Comparison of ENCODE assay signal across 14 cellular contexts in the genomic region with DNA sequence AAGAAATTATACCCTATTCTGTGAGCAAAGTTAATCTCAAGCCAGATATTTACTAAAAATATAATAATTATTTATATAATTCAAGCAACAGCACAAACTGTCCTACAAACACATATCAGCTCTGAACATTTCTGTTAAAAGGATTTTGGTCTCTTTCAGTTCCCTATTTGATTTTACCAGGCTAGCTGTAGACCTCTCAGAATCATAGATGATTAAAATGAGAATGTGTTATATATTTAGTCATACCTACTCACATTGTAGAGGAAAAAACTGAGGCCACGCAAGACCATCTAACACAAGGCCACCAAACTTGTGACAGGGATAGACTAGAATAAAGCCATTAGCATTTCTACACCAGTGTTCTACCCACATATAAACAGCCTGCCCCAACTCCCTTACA. TPM values are rescaled to one million over a fixed set of nuclear protein-coding genes. Genes with fewer than 3 reads are reported as not detected.
A peak's percentile ranks its signal among the peaks of the same experiment; 100 is the strongest.
DNase-seq lines count a peak whose midpoint lies in the region; ATAC-seq, FAIRE-seq and TF ChIP-seq lines count a peak whose summit lies in the region.
"Had no signal": no experiment of that assay in that cellular context is flagged by ENCODE, and none has a peak within 500 bp of the region (broad histone marks: within the 10 kb centered on the region; RNA-seq: fewer than 3 reads in every experiment).

No MANE protein-coding gene starts in this region.

- peak overlapping the region; percentile 16 for H3K27ac Mint-ChIP-seq in T-helper 17 cell
- H3K27ac Mint-ChIP-seq: CD4-positive, alpha-beta T cell had no signal

- H3K36me3 Mint-ChIP-seq in T-helper 17 cell (ENCODE audit: low read depth): peaks cover 8% of the 10 kb centered on the region

- no peak overlapping the region for H3K4me3 Mint-ChIP-seq in T-helper 17 cell
- H3K4me3 Mint-ChIP-seq: CD4-positive, alpha-beta T cell had no signal

- H3K27ac ChIP-seq in substantia nigra (ENCODE audit: low read depth, low read length, poor library complexity, severe bottlenecking): no peak overlapping the region

- peaks cover 3% of the 10 kb centered on the region for H3K4me1 Mint-ChIP-seq in T-helper 17 cell

- H3K27me3 Mint-ChIP-seq in T-helper 17 cell: no peaks in the 10 kb centered on the region
- H3K27me3 Mint-ChIP-seq: CD4-positive, alpha-beta T cell had no signal

- ATAC-seq in GM21381 (IDR thresholded peaks at IDR 0.05; ENCODE audit: unreplicated experiment) (peak; percentile 77), HG03064 (IDR thresholded peaks at IDR 0.05; ENCODE audit: low read depth, unreplicated experiment) (peak; percentile 82), T-helper 17 cell (no peak), omental fat pad (ENCODE audit: low FRiP score) (no peak)

- no peaks in the 10 kb centered on the region for H3K9me3 ChIP-seq in T-helper 17 cell (ENCODE audit: control insufficient read depth, low read length, poor library complexity, severe bottlenecking)

- no peak for TF ChIP-seq CTCF in omental fat pad (IDR thresholded peaks at IDR 0.05)

- DNase-seq in GM18507 (ENCODE audit: extremely low spot score, insufficient read length, low read depth): peak; percentile 7
- DNase-seq in T-helper 17 cell: no peak
- DNase-seq in activated CD4-positive, alpha-beta T cell treated with anti-CD3 and anti-CD28 coated beads, Interleukin-2, amount 50 U/mL, for 48 hours: no peak
- no peak for DNase-seq in substantia nigra (lab: John Stamatoyannopoulos, UW)
- DNase-seq in omental fat pad (ENCODE audit: low spot score): no peak
- DNase-seq in NCI-H1105 treated with DMSO at 0.1 percent for 48 hours (lab: John Stamatoyannopoulos, UW): no peak
- DNase-seq: anterior cingulate cortex; CD4-positive, alpha-beta T cell; hypothalamus; mesendoderm; NCI-H1930 had no signal

- FAIRE-seq in GM18507 (lab: Jason Lieb, UNC): peak; percentile 64

RNA-seq across cellular contexts. Expression of gene ACKR4, which starts 28.5 kb away (rescaled TPM):
- total RNA-seq in T-helper 17 cell (under 1 TPM in 1 of 2 donors, not detected in 1; 0.32 TPM), omental fat pad (1 to 10 TPM in 3 of 4 donors, not detected in 1; 1.4 to 3.2 (median 2.8) TPM)
- total RNA-seq: T-helper 2 cell treated with Interferon-gamma antibody and Interleukin-4, amounts not matched to agents 100 ng/mL and 5 ng/mL, for 36 hours had no signal

RNA-seq across cellular contexts. Expression of gene ACAD11, which starts 34.0 kb away (rescaled TPM):
- total RNA-seq in T-helper 17 cell (10 to 100 TPM; 24.2 to 28.4 TPM), omental fat pad (10 to 100 TPM; 25.7 to 41.3 (median 35.8) TPM)

RNA-seq across cellular contexts. Expression of gene UBA5, which starts 34.5 kb away (rescaled TPM):
- 10 to 100 TPM; 30.7 to 40.5 TPM for total RNA-seq in T-helper 17 cell
- 10 to 100 TPM; 22.6 to 41.8 (median 27.2) TPM for total RNA-seq in omental fat pad

Comparison
In these comparisons a context has a peak if more than half of its experiments do, and no peak if none do; other contexts are left out.
1. ATAC-seq: peak in GM21381 (single experiment) and HG03064 (single experiment); none in T-helper 17 cell (single experiment) and omental fat pad (single experiment).